Comparison of ENCODE assay signal across 26 cellular contexts in the genomic region with DNA sequence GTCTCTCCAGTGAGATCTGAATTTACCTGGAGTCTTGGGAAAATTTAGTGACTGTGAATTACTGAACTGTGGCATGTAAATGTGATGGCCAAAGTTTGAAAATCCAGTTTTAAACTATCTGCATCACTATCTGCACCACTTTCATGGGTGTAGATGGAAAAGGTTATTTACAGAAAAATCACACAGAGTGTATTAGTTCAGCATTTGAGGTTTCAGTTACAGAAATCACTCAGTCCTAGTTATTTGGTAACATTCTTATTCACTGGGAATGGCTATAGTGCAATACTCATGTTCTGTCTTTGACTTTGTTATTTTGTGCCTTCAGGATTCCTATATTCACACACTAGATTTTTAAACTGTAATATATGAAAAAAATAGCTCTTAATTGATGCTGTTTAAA.
DNase-seq lines count a peak whose midpoint lies in the region; ATAC-seq, FAIRE-seq and TF ChIP-seq lines count a peak whose summit lies in the region.
"Had no signal": no experiment of that assay in that cellular context is flagged by ENCODE, and none has a peak within 500 bp of the region (broad histone marks: within the 10 kb centered on the region; RNA-seq: fewer than 3 reads in every experiment).

No MANE protein-coding gene starts in this region.

- intact Hi-C loops in left colon (cut with DNase I, micrococcal nuclease), result no loop called here

- H3K9me3 ChIP-seq in astrocyte (ENCODE audit: insufficient read depth, low read depth, low read length) (no peaks in the 10 kb centered on the region), small intestine (ENCODE audit: control insufficient read depth, low read depth) (no peaks in the 10 kb centered on the region)
- H3K9me3 ChIP-seq: BE2C, BLaER1 had no signal

- no peaks in the 10 kb centered on the region for H3K4me1 Mint-ChIP-seq in astrocyte (ENCODE audit: low read depth, unreplicated experiment)
- H3K4me1 Mint-ChIP-seq: CD14-positive monocyte; CD4-positive, alpha-beta memory T cell; CD4-positive, CD25-positive, alpha-beta regulatory T cell; CD8-positive, alpha-beta memory T cell had no signal

- H3K4me3 Mint-ChIP-seq in astrocyte (ENCODE audit: unreplicated experiment), result no peak overlapping the region
- H3K4me3 Mint-ChIP-seq: CD14-positive monocyte; CD4-positive, alpha-beta memory T cell; CD4-positive, CD25-positive, alpha-beta regulatory T cell; CD8-positive, alpha-beta memory T cell had no signal

- H3K27ac Mint-ChIP-seq in astrocyte (ENCODE audit: unreplicated experiment), result no peak overlapping the region
- H3K27ac Mint-ChIP-seq: CD14-positive monocyte; CD4-positive, alpha-beta memory T cell; CD4-positive, CD25-positive, alpha-beta regulatory T cell; CD8-positive, alpha-beta memory T cell had no signal

- H3K4me2 ChIP-seq in astrocyte (ENCODE audit: low read length), result no peak overlapping the region
- H3K4me2 ChIP-seq: BLaER1 had no signal

- H3K9ac ChIP-seq in astrocyte (ENCODE audit: low read length), result no peak overlapping the region
- H3K9ac ChIP-seq: BLaER1 had no signal

- H2AFZ ChIP-seq in astrocyte (ENCODE audit: low read depth, low read length), result no peak overlapping the region

- H3K79me2 ChIP-seq in astrocyte (ENCODE audit: insufficient read depth, low read length), result no peaks in the 10 kb centered on the region

- TF ChIP-seq CTCF in astrocyte (IDR thresholded peaks at IDR 0.05; ENCODE audit: insufficient read depth, low read depth, low read length), result no peak

- FAIRE-seq in astrocyte (lab: Jason Lieb, UNC), result peak; percentile 26
- no peak for FAIRE-seq in small intestine (lab: Jason Lieb, UNC)
- FAIRE-seq: A204.1, GM12891, GM19239 had no signal

- peaks cover 2% of the 10 kb centered on the region for H3K9me3 Mint-ChIP-seq in astrocyte (ENCODE audit: unreplicated experiment)

- H3K4me1 ChIP-seq in astrocyte (ENCODE audit: insufficient read depth, low read length) (no peaks in the 10 kb centered on the region), small intestine (ENCODE audit: control insufficient read depth in 2 of 2, insufficient read depth in 1 of 2, low read depth in 1 of 2, low read length in 1 of 2) (no peaks in the 10 kb centered on the region)
- H3K4me1 ChIP-seq: BE2C, BLaER1 had no signal

- no peaks in the 10 kb centered on the region for H3K27me3 ChIP-seq in astrocyte (ENCODE audit: insufficient read depth, low read length)
- H3K27me3 ChIP-seq in small intestine (ENCODE audit: control insufficient read depth in 2 of 2, insufficient read depth in 2 of 2, low read length in 2 of 2), result no peaks in the 10 kb centered on the region
- H3K27me3 ChIP-seq: BE2C, BLaER1 had no signal

- no peaks in the 10 kb centered on the region for H3K36me3 Mint-ChIP-seq in astrocyte (ENCODE audit: low read depth, unreplicated experiment)
- H3K36me3 Mint-ChIP-seq: CD14-positive monocyte; CD4-positive, alpha-beta memory T cell; CD4-positive, CD25-positive, alpha-beta regulatory T cell; CD8-positive, alpha-beta memory T cell had no signal

- no peaks in the 10 kb centered on the region for H3K36me3 ChIP-seq in astrocyte (ENCODE audit: insufficient read depth, low read length)
- no peaks in the 10 kb centered on the region for H3K36me3 ChIP-seq in small intestine (ENCODE audit: control insufficient read depth in 2 of 2, insufficient read depth in 2 of 2, low read length in 2 of 2)
- H3K36me3 ChIP-seq: BE2C, BLaER1 had no signal

- no peak for DNase-seq in astrocyte (ENCODE audit: low read depth)
- no peak for DNase-seq in small intestine
- no peak for DNase-seq in left colon
- no peak for DNase-seq in nucleus accumbens (lab: John Stamatoyannopoulos, UW)
- DNase-seq: 8988T; ACHN; BE2C; C1 segment of cervical spinal cord; CD4-positive, alpha-beta memory T cell; CD4-positive, CD25-positive, alpha-beta regulatory T cell; CD8-positive, alpha-beta memory T cell; COR-L47; DMS 273 treated with DMSO at 0.1 percent for 48 hours; DMS153; DMS53; DMS79; DND-41; EL; GF-D8 had no signal

- no peaks in the 10 kb centered on the region for H4K20me1 ChIP-seq in astrocyte (ENCODE audit: insufficient read depth, low read length)
- H4K20me1 ChIP-seq: BLaER1 had no signal

- H3K4me3 ChIP-seq in astrocyte (ENCODE audit: insufficient read depth, low read depth, low read length), result no peak overlapping the region
- no peak overlapping the region for H3K4me3 ChIP-seq in small intestine (ENCODE audit: low read depth in 1 of 2, low read length in 2 of 2)
- H3K4me3 ChIP-seq: BLaER1 had no signal

- ATAC-seq in HG02610 (IDR thresholded peaks at IDR 0.05; ENCODE audit: unreplicated experiment) (peak; percentile 80), HG02870 (IDR thresholded peaks at IDR 0.05; ENCODE audit: unreplicated experiment) (peak; percentile 54), left colon (no peak)

- H3K27me3 Mint-ChIP-seq in astrocyte (ENCODE audit: low read depth, unreplicated experiment), result no peaks in the 10 kb centered on the region
- H3K27me3 Mint-ChIP-seq: CD4-positive, CD25-positive, alpha-beta regulatory T cell had no signal

- H3K27ac ChIP-seq in astrocyte (ENCODE audit: low read depth, low read length) (no peak overlapping the region), small intestine (ENCODE audit: low read depth in 1 of 2, low read length in 1 of 2) (no peak overlapping the region)
- H3K27ac ChIP-seq: BLaER1 had no signal
